In genomic region chr17:72422505-72423285, GRCh38 we compare ENCODE assay signal across 8 cellular contexts.
DNase-seq lines count a peak whose midpoint lies in the region; ATAC-seq, FAIRE-seq and TF ChIP-seq lines count a peak whose summit lies in the region.

No MANE protein-coding gene starts in this region.

- TF ChIP-seq CTCF in natural killer cell (IDR thresholded peaks at IDR 0.05) = no peak

- peak; percentile 39 for ATAC-seq in HG02981 (IDR thresholded peaks at IDR 0.05; ENCODE audit: unreplicated experiment)
- ATAC-seq in natural killer cell = no peak

- peak; percentile 97 for FAIRE-seq in RCC 7860 (lab: Jason Lieb, UNC)

- peaks cover 27 to 49% (median 42%) of the 10 kb centered on the region in 10 experiments for H3K4me1 ChIP-seq in BLaER1 treated with 17β-estradiol and CSF1 and Interleukin-3, amounts not matched to agents 10 nM and 100 nM

- H3K27me3 Mint-ChIP-seq in natural killer cell (ENCODE audit: low read depth in 2 of 2) = no peaks in the 10 kb centered on the region

- no peak overlapping the region for H3K9ac ChIP-seq in BLaER1 treated with 17β-estradiol and CSF1 and Interleukin-3, amounts not matched to agents 10 nM and 100 nM

- peaks cover 0 to 11% (median 2%) of the 10 kb centered on the region in 11 experiments; a peak in 8 of 22 replicates for H3K36me3 ChIP-seq in BLaER1 treated with 17β-estradiol and CSF1 and Interleukin-3, amounts not matched to agents 10 nM and 100 nM

- no peak overlapping the region for H3K4me3 ChIP-seq in BLaER1 treated with 17β-estradiol and CSF1 and Interleukin-3, amounts not matched to agents 10 nM and 100 nM

- intact Hi-C loops in natural killer cell (cut with micrococcal nuclease) = no loop called here

- H3K27me3 ChIP-seq in BLaER1 treated with 17β-estradiol and CSF1 and Interleukin-3, amounts not matched to agents 10 nM and 100 nM = no peaks in the 10 kb centered on the region

- H3K36me3 Mint-ChIP-seq in natural killer cell = no peaks in the 10 kb centered on the region

- H3K4me1 Mint-ChIP-seq in natural killer cell = no peaks in the 10 kb centered on the region

- H3K4me3 Mint-ChIP-seq in natural killer cell = no peak overlapping the region

- DNase-seq in RCC 7860 (ENCODE audit: low spot score) = peak; percentile 100
- peak; percentile 14 for DNase-seq in fibroblast of the conjunctiva (ENCODE audit: low read depth)
- peak; percentile 7 for DNase-seq in stimulated activated CD4-positive, alpha-beta T cell treated with anti-CD3 and anti-CD28 coated beads, Interleukin-4, amount 100 ng/mL, for 1 hour
- DNase-seq in globus pallidus (ENCODE audit: low spot score) = no peak
- DNase-seq in natural killer cell = no peak

- H4K20me1 ChIP-seq in BLaER1 treated with 17β-estradiol and CSF1 and Interleukin-3, amounts not matched to agents 10 nM and 100 nM = no peaks in the 10 kb centered on the region

- H3K9me3 ChIP-seq in BLaER1 treated with 17β-estradiol and CSF1 and Interleukin-3, amounts not matched to agents 10 nM and 100 nM (replicated peaks in 1 of 11) = peaks cover 12 to 15% (median 12%) of the 10 kb centered on the region in 11 experiments

- in situ Hi-C loops in GM18951 (cut with MboI; ENCODE audit: low sequenced_read_pairs, unreplicated experiment) = no loop called here

- peaks cover 6 to 8% of the 10 kb centered on the region in 2 donors for H3K9me3 Mint-ChIP-seq in natural killer cell

- peak; percentile 18 for TF ChIP-seq POLR2A in GM18951 (IDR thresholded peaks at IDR 0.05; ENCODE audit: extremely low read depth, insufficient read depth, insufficient read length)

- peak overlapping the region in 1 of 11 experiments; percentile 22; a peak in 2 of 22 replicates for H3K27ac ChIP-seq in BLaER1 treated with 17β-estradiol and CSF1 and Interleukin-3, amounts not matched to agents 10 nM and 100 nM

- peak overlapping the region in 7 of 11 experiments; percentile 17 to 76 (median 46); a peak in 14 of 22 replicates for H3K4me2 ChIP-seq in BLaER1 treated with 17β-estradiol and CSF1 and Interleukin-3, amounts not matched to agents 10 nM and 100 nM

- no peak overlapping the region for H3K27ac Mint-ChIP-seq in natural killer cell

Comparison
In these comparisons a context has a peak if more than half of its experiments do, and no peak if none do; other contexts are left out.
1. DNase-seq: peak in RCC 7860 (single experiment), fibroblast of the conjunctiva (single experiment) and stimulated activated CD4-positive, alpha-beta T cell treated with anti-CD3 and anti-CD28 coated beads, Interleukin-4, amount 100 ng/mL, for 1 hour (single experiment); none in globus pallidus (single experiment) and natural killer cell (single experiment).